19 cellular contexts compared by ENCODE assay signal in the genomic region with DNA sequence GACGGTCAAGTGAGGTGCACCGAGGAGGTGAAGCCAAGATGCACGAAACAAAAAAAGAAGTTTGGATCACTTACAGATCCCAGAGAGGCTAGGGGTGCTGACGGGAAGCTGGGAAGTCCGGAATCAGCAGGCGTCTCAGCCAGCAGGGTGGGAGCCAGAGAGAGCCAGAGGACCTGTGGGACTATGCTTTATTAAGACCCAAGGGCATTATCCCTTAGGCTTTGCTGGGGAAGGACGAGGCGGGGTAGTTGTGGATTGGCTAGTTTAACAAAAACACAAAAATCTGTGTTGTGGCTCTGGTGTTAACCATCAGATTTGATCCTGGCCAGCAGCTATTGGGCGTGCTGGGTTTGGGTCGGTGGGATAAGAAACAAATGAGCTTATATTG.
DNase-seq lines count a peak whose midpoint lies in the region; ATAC-seq and TF ChIP-seq lines count a peak whose summit lies in the region.
"Had no signal": no experiment of that assay in that cellular context is flagged by ENCODE, and none has a peak within 500 bp of the region (broad histone marks: within the 10 kb centered on the region; RNA-seq: fewer than 3 reads in every experiment).

No MANE protein-coding gene starts in this region.

- H3K27ac Mint-ChIP-seq in activated CD4-positive, alpha-beta T cell treated with anti-CD3 and anti-CD28 coated beads for 36 hours, result no peak overlapping the region
- H3K27ac Mint-ChIP-seq: activated naive CD4-positive, alpha-beta T cell treated with anti-CD3 and anti-CD28 coated beads for 36 hours; dendritic cell treated with granulocyte-macrophage colony-stimulating factor and Interleukin-4, amounts not matched to agents 40 ng/mL and 50 ng/mL, for 4 days had no signal

- H4K5ac ChIP-seq in mesendoderm (ENCODE audit: low read length), result no peak overlapping the region

- no peaks in the 10 kb centered on the region for H3K36me3 Mint-ChIP-seq in activated CD4-positive, alpha-beta T cell treated with anti-CD3 and anti-CD28 coated beads for 36 hours (ENCODE audit: low read depth)

- H3K4me1 Mint-ChIP-seq in activated CD4-positive, alpha-beta T cell treated with anti-CD3 and anti-CD28 coated beads for 36 hours, result no peaks in the 10 kb centered on the region

- H3K4me3 Mint-ChIP-seq in activated CD4-positive, alpha-beta T cell treated with anti-CD3 and anti-CD28 coated beads for 36 hours, result no peak overlapping the region
- H3K4me3 Mint-ChIP-seq: activated naive CD4-positive, alpha-beta T cell treated with anti-CD3 and anti-CD28 coated beads for 36 hours; dendritic cell treated with granulocyte-macrophage colony-stimulating factor and Interleukin-4, amounts not matched to agents 40 ng/mL and 50 ng/mL, for 4 days had no signal

- peaks cover 7% of the 10 kb centered on the region for H3K27me3 Mint-ChIP-seq in activated CD4-positive, alpha-beta T cell treated with anti-CD3 and anti-CD28 coated beads for 36 hours
- H3K27me3 Mint-ChIP-seq: dendritic cell treated with granulocyte-macrophage colony-stimulating factor and Interleukin-4, amounts not matched to agents 40 ng/mL and 50 ng/mL, for 4 days had no signal

- H3K27ac ChIP-seq in coronary artery (no peak overlapping the region), mesendoderm (ENCODE audit: low read depth, low read length) (no peak overlapping the region)
- H3K27ac ChIP-seq: C4-2B, thyroid gland had no signal

- H3K79me1 ChIP-seq in mesendoderm (ENCODE audit: low read length), result no peaks in the 10 kb centered on the region

- peaks cover 4% of the 10 kb centered on the region for H3K9me3 Mint-ChIP-seq in activated CD4-positive, alpha-beta T cell treated with anti-CD3 and anti-CD28 coated beads for 36 hours (ENCODE audit: low read depth)
- H3K9me3 Mint-ChIP-seq: dendritic cell treated with granulocyte-macrophage colony-stimulating factor and Interleukin-4, amounts not matched to agents 40 ng/mL and 50 ng/mL, for 4 days had no signal

- CTCF ChIA-PET in activated CD4-positive, alpha-beta T cell treated with anti-CD3 and anti-CD28 coated beads for 36 hours (lab: Charles Lee), result interaction anchor here (0.7 to 1.0 kb wide), 3 partner anchors 8 to 20 kb away, joined by 3 to 5 read pairs (median 3); no protein-coding TSS in a partner anchor

- WGBS in mesendoderm (ENCODE audit: extremely low coverage, insufficient coverage, low lambda C conversion rate), result no CpG with 5 or more reads among the region's 10 CpGs

- H2BK120ac ChIP-seq in mesendoderm (ENCODE audit: low read depth, low read length), result no peak overlapping the region

- no peaks in the 10 kb centered on the region for H3K4me1 ChIP-seq in mesendoderm (ENCODE audit: control insufficient read depth, low read depth, low read length)
- H3K4me1 ChIP-seq: thyroid gland had no signal

- TF ChIP-seq CTCF in coronary artery (IDR thresholded peaks at IDR 0.05), result no peak

- no peak overlapping the region for H3K56ac ChIP-seq in mesendoderm (ENCODE audit: low read length)

- H3K27me3 ChIP-seq in mesendoderm (ENCODE audit: insufficient read depth, low read length, poor library complexity), result no peaks in the 10 kb centered on the region
- H3K27me3 ChIP-seq: thyroid gland had no signal

- no peak overlapping the region for H2BK5ac ChIP-seq in mesendoderm (ENCODE audit: low read length)

- no peak overlapping the region for H2AK5ac ChIP-seq in mesendoderm (ENCODE audit: low read length)

- DNase-seq in NCI-H524 (lab: John Stamatoyannopoulos, UW), result peak; percentile 17 to 54
- no peak for DNase-seq in NCI-H524 treated with DMSO at 0.1 percent for 48 hours (lab: John Stamatoyannopoulos, UW)
- no peak for DNase-seq in coronary artery (ENCODE audit: low spot score)
- no peak for DNase-seq in mesendoderm
- no peak for DNase-seq in NCI-H1930 (lab: John Stamatoyannopoulos, UW)
- DNase-seq in activated CD8-positive, alpha-beta memory T cell treated with anti-CD3 and anti-CD28 coated beads for 24 hours, result no peak
- DNase-seq in ecto neural progenitor cell (ENCODE audit: low spot score), result no peak
- DNase-seq in activated CD4-positive, alpha-beta T cell treated with anti-CD3 and anti-CD28 coated beads for 36 hours, result no peak
- DNase-seq: 8988T; activated CD4-positive, alpha-beta T cell treated with anti-CD3 and anti-CD28 coated beads for 4 hours; activated naive CD4-positive, alpha-beta T cell treated with anti-CD3 and anti-CD28 coated beads for 36 hours; MV-4-11; occipital lobe; SHP77 treated with DMSO at 0.1 percent for 48 hours; small intestine; T1000; thyroid gland had no signal

- H3K4me2 ChIP-seq in mesendoderm (ENCODE audit: low read length), result no peak overlapping the region

- H3K4me3 ChIP-seq in coronary artery (peak overlapping the region; percentile 41), mesendoderm (ENCODE audit: low read length) (no peak overlapping the region)
- H3K4me3 ChIP-seq: thyroid gland had no signal

- intact Hi-C loops in activated CD4-positive, alpha-beta T cell treated with anti-CD3 and anti-CD28 coated beads for 36 hours (cut with DNase I, micrococcal nuclease), result loop anchor here (5.0 kb wide), 1 partner anchor 209 kb away; no protein-coding TSS in a partner anchor

- no peak for ATAC-seq in activated CD4-positive, alpha-beta T cell treated with anti-CD3 and anti-CD28 coated beads for 36 hours

- H3K23ac ChIP-seq in mesendoderm (ENCODE audit: low read length), result no peak overlapping the region

- no peak overlapping the region for H3K4ac ChIP-seq in mesendoderm (ENCODE audit: low read depth, low read length)

- no peak overlapping the region for H2BK15ac ChIP-seq in mesendoderm (replicated peaks; ENCODE audit: low read depth)

- H3K79me2 ChIP-seq in mesendoderm (ENCODE audit: control insufficient read depth, insufficient read depth, low read length), result no peaks in the 10 kb centered on the region

- no peak overlapping the region for H4K8ac ChIP-seq in mesendoderm (ENCODE audit: low read depth, low read length)

- H3K36me3 ChIP-seq in mesendoderm (ENCODE audit: control insufficient read depth, insufficient read depth, low read length), result no peaks in the 10 kb centered on the region
- H3K36me3 ChIP-seq: thyroid gland had no signal

- POLR2A ChIA-PET in activated CD4-positive, alpha-beta T cell treated with anti-CD3 and anti-CD28 coated beads for 36 hours (lab: Charles Lee), result no interaction called here

- H3K9ac ChIP-seq in mesendoderm (ENCODE audit: low read length), result no peak overlapping the region

- peak overlapping the region; percentile 60 for H3K18ac ChIP-seq in mesendoderm (ENCODE audit: low read length)

Comparison
In these comparisons a context has a peak if more than half of its experiments do, and no peak if none do; other contexts are left out.
1. DNase-seq: peak in NCI-H524 (2 of 2); none in NCI-H524 treated with DMSO at 0.1 percent for 48 hours (single experiment), coronary artery (single experiment), mesendoderm (single experiment), NCI-H1930 (0 of 2), activated CD8-positive, alpha-beta memory T cell treated with anti-CD3 and anti-CD28 coated beads for 24 hours (single experiment), ecto neural progenitor cell (single experiment) and activated CD4-positive, alpha-beta T cell treated with anti-CD3 and anti-CD28 coated beads for 36 hours (single experiment).